In the genomic region with DNA sequence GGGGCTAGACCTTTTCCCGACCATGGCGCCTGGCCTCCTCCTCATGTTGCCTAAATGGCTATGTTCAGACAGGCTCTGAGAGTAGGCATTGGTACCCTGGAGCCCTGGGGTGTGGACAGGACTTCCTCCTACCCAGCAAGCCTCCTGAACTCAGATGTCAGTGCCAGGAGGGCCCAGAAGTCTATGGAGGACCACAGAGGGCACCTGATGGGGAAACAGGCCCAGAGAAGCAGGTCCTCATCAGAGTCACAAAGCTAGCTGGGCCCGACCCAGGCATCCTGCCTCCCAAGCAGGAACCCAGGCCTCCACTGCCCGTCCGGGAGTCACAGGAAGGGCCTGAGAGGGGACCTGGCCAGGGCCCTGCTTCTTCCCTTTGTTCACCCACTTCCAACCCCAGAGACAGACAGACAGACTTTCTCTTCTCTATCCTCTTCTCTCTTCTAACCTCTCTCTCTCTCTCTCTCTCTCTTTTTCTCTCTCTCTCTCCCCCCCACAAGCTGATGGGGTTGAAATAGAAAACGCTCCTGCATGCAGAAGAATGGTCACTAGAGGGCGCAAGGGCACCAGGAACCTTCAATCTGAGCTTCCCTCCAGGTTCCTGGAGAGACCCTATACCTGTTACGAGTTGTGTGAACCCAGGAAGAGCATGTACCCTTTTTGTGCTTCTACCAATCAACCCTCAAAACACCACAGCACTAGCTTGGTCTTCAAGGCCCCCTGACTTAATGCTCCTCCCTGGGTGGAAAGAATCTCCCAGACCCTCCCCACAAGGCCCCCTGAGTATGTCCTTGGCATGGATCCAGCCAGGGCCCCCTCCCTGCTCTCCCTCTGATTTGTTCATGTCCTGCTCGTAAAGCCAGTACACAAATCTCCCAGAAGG, we compare ENCODE assay signal across 8 cellular contexts. TPM values are rescaled to one million over a fixed set of nuclear protein-coding genes. Genes with fewer than 3 reads are reported as not detected.
DNase-seq lines count a peak whose midpoint lies in the region; ATAC-seq lines count a peak whose summit lies in the region.

No MANE protein-coding gene starts in this region.

- peaks cover 5% of the 10 kb centered on the region for H3K36me3 ChIP-seq in CD4-positive, alpha-beta memory T cell (ENCODE audit: insufficient read depth, low read length)

- peak overlapping the region; percentile 34 for H3K27ac ChIP-seq in CD4-positive, alpha-beta memory T cell (ENCODE audit: low read depth, low read length)

- H3K9me3 Mint-ChIP-seq in CD4-positive, alpha-beta memory T cell, result peaks cover 0 to 7% (median 0%) of the 10 kb centered on the region in 8 donors
- no peaks in the 10 kb centered on the region for H3K9me3 Mint-ChIP-seq in activated CD8-positive, alpha-beta memory T cell treated with anti-CD3 and anti-CD28 coated beads, Interleukin-2, amount 10 ng/mL, durations not matched to agents 7 days and 5 days (ENCODE audit: low read depth)
- no peaks in the 10 kb centered on the region for H3K9me3 Mint-ChIP-seq in effector memory CD8-positive, alpha-beta T cell

- POLR2A ChIA-PET in CD4-positive, alpha-beta memory T cell (lab: Charles Lee; ENCODE audit: partially characterized antibody), result interaction anchor here (0.6 to 2.5 kb wide), 20 partner anchors 9 to 518 kb away, joined by 3 to 45 read pairs (median 4); partner anchors contain the start of genes ARAP1, ATG16L2 and STARD10

- peak; percentile 16 for ATAC-seq in activated CD8-positive, alpha-beta memory T cell treated with anti-CD3 and anti-CD28 coated beads, Interleukin-2, amount 10 ng/mL, durations not matched to agents 7 days and 5 days
- ATAC-seq in effector memory CD8-positive, alpha-beta T cell (replicated peaks), result peak; percentile 28
- no peak for ATAC-seq in GM19351 (IDR thresholded peaks at IDR 0.05; ENCODE audit: unreplicated experiment)

- no peaks in the 10 kb centered on the region for H3K9me3 ChIP-seq in CD4-positive, alpha-beta memory T cell (ENCODE audit: control insufficient read depth in 1 of 2, low read length in 2 of 2)

- H3K4me1 ChIP-seq in CD4-positive, alpha-beta memory T cell (ENCODE audit: insufficient read depth, low read length), result peaks cover 33% of the 10 kb centered on the region

- CTCF ChIA-PET in CD4-positive, alpha-beta memory T cell (lab: Charles Lee; ENCODE audit: partially characterized antibody), result interaction anchor here (0.5 to 9.4 kb wide), 38 partner anchors 9 to 564 kb away, joined by 3 to 194 read pairs (median 4); partner anchors contain the start of genes ARAP1, ATG16L2 and STARD10
- CTCF ChIA-PET in activated CD8-positive, alpha-beta memory T cell treated with anti-CD3 and anti-CD28 coated beads, Interleukin-2, amount 10 ng/mL, durations not matched to agents 7 days and 5 days (lab: Charles Lee), result interaction anchor here (0.6 to 8.8 kb wide), 49 partner anchors 9 to 456 kb away, joined by 3 to 121 read pairs (median 4); partner anchors contain the start of genes ARAP1, ATG16L2, FCHSD2 and STARD10

- peak; percentile 81 to 84 (median 82) for DNase-seq in CD4-positive, alpha-beta memory T cell
- DNase-seq in HUDEP-2 (lab: John Stamatoyannopoulos, UW; ENCODE audit: unreplicated experiment in 76 of 76) (peak in 65 of 76 experiments; percentile 2 to 77 (median 45)), NOMO-1 treated with dmso at 0.1 percent for 144 hours (lab: John Stamatoyannopoulos, UW; ENCODE audit: unreplicated experiment) (peak; percentile 72), mucosa of gallbladder (ENCODE audit: low spot score) (peak; percentile 80)
- peak; percentile 88 for DNase-seq in activated CD8-positive, alpha-beta memory T cell treated with anti-CD3 and anti-CD28 coated beads, Interleukin-2, amount 10 ng/mL, durations not matched to agents 7 days and 5 days
- peak; percentile 82 to 85 (median 85) for DNase-seq in effector memory CD8-positive, alpha-beta T cell
- DNase-seq in stimulated activated CD8-positive, alpha-beta memory T cell treated with anti-CD3 and anti-CD28 coated beads, Interleukin-4, amount 100 ng/mL, for 48 hours, result peak; percentile 86

- peaks cover 0 to 1% of the 10 kb centered on the region in 2 donors for H3K27me3 Mint-ChIP-seq in CD4-positive, alpha-beta memory T cell
- H3K27me3 Mint-ChIP-seq in activated CD8-positive, alpha-beta memory T cell treated with anti-CD3 and anti-CD28 coated beads, Interleukin-2, amount 10 ng/mL, durations not matched to agents 7 days and 5 days, result no peaks in the 10 kb centered on the region
- H3K27me3 Mint-ChIP-seq in effector memory CD8-positive, alpha-beta T cell, result no peaks in the 10 kb centered on the region

- no peak overlapping the region for H3K4me3 ChIP-seq in CD4-positive, alpha-beta memory T cell (ENCODE audit: low read length in 2 of 2)

- intact Hi-C loops in CD4-positive, alpha-beta memory T cell (cut with micrococcal nuclease), result loop anchor here (1.0 to 10.0 kb wide), 7 partner anchors 38 to 1152 kb away; partner anchors contain the start of genes ATG16L2, COA4, FCHSD2 and PAAF1

- H3K27ac Mint-ChIP-seq in CD4-positive, alpha-beta memory T cell, result peak overlapping the region; percentile 72 to 96 (median 95)
- H3K27ac Mint-ChIP-seq in activated CD8-positive, alpha-beta memory T cell treated with anti-CD3 and anti-CD28 coated beads, Interleukin-2, amount 10 ng/mL, durations not matched to agents 7 days and 5 days, result peak overlapping the region; percentile 81
- H3K27ac Mint-ChIP-seq in effector memory CD8-positive, alpha-beta T cell, result peak overlapping the region; percentile 93 to 97

- peaks cover 3 to 35% of the 10 kb centered on the region in 2 donors for H3K36me3 Mint-ChIP-seq in CD4-positive, alpha-beta memory T cell
- peaks cover 4% of the 10 kb centered on the region for H3K36me3 Mint-ChIP-seq in activated CD8-positive, alpha-beta memory T cell treated with anti-CD3 and anti-CD28 coated beads, Interleukin-2, amount 10 ng/mL, durations not matched to agents 7 days and 5 days
- peaks cover 40% of the 10 kb centered on the region for H3K36me3 Mint-ChIP-seq in effector memory CD8-positive, alpha-beta T cell (ENCODE audit: insufficient read depth)

- no peaks in the 10 kb centered on the region for H3K27me3 ChIP-seq in CD4-positive, alpha-beta memory T cell (ENCODE audit: insufficient read depth, low read length)

- peaks cover 25 to 62% (median 45%) of the 10 kb centered on the region in 4 donors for H3K4me1 Mint-ChIP-seq in CD4-positive, alpha-beta memory T cell
- peaks cover 38% of the 10 kb centered on the region for H3K4me1 Mint-ChIP-seq in activated CD8-positive, alpha-beta memory T cell treated with anti-CD3 and anti-CD28 coated beads, Interleukin-2, amount 10 ng/mL, durations not matched to agents 7 days and 5 days
- peaks cover 43 to 44% of the 10 kb centered on the region in 2 donors for H3K4me1 Mint-ChIP-seq in effector memory CD8-positive, alpha-beta T cell (ENCODE audit: low read depth in 2 of 2)

- H3K4me3 Mint-ChIP-seq in CD4-positive, alpha-beta memory T cell, result peak overlapping the region in 7 of 8 donors; percentile 10 to 81 (median 39)
- H3K4me3 Mint-ChIP-seq in activated CD8-positive, alpha-beta memory T cell treated with anti-CD3 and anti-CD28 coated beads, Interleukin-2, amount 10 ng/mL, durations not matched to agents 7 days and 5 days, result no peak overlapping the region
- peak overlapping the region; percentile 45 to 70 for H3K4me3 Mint-ChIP-seq in effector memory CD8-positive, alpha-beta T cell

RNA-seq across cellular contexts. Expression of gene ARAP1, which starts 27.1 kb away (rescaled TPM):
- total RNA-seq in CD4-positive, alpha-beta memory T cell, result 100 to 1,000 TPM; 144 to 157 TPM
- polyA plus RNA-seq in CD4-positive, alpha-beta memory T cell, result 10 to 100 TPM in 1 of 2 donors, 1 to 10 TPM in 1; 9.5 to 36.8 TPM
- 100 to 1,000 TPM in 1 of 2 experiments, 10 to 100 TPM in 1; 96.5 to 104 TPM for total RNA-seq in activated CD8-positive, alpha-beta memory T cell treated with anti-CD3 and anti-CD28 coated beads, Interleukin-2, amount 10 ng/mL, durations not matched to agents 7 days and 5 days
- 129 TPM for total RNA-seq in mucosa of gallbladder

RNA-seq across cellular contexts. Expression of gene PDE2A, which starts 50.9 kb away (rescaled TPM):
- 1 to 10 TPM in 1 of 2 experiments, under 1 TPM in 1; 0.75 to 1.7 TPM for total RNA-seq in CD4-positive, alpha-beta memory T cell
- polyA plus RNA-seq in CD4-positive, alpha-beta memory T cell, result 1 to 10 TPM in 1 of 2 donors, under 1 TPM in 1; 0.11 to 1.2 TPM
- total RNA-seq in activated CD8-positive, alpha-beta memory T cell treated with anti-CD3 and anti-CD28 coated beads, Interleukin-2, amount 10 ng/mL, durations not matched to agents 7 days and 5 days, result under 1 TPM; 0.67 to 0.75 TPM
- total RNA-seq in mucosa of gallbladder, result 23.7 TPM
